ENCODE assay signal across 9 cellular contexts in the genomic region with DNA sequence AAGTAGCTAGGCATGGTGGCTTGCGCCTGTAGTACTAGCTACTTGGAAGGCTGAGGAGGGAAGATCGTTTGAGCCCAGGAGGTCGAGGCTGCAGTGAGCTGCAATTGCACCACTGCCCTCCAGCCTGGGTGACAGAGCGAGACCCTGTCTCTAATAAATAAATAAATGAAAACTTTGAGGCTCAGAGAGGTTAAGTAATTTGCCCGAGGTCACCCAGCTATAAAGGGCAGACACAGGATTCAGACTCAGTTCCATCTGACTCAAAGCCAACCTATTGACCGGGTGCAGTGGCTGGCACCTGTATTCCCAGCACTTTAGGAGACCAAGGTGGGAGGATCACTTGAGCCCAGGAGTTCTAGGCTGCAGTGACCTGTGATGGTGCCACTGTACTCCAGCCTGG. TPM values are rescaled to one million over a fixed set of nuclear protein-coding genes. Genes with fewer than 3 reads are reported as not detected.
"Had no signal": no experiment of that assay in that cellular context is flagged by ENCODE, and none has a peak within 500 bp of the region (broad histone marks: within the 10 kb centered on the region; RNA-seq: fewer than 3 reads in every experiment).

No MANE protein-coding gene starts in this region.

- H3K27ac ChIP-seq: HL-60 had no signal

- H3K4me3 Mint-ChIP-seq: GM23338, H9, HFFc6, IgD-negative memory B cell had no signal

- H3K4me3 ChIP-seq: GM23338 had no signal

- DNase-seq: H9, HCEC 1CT, HFFc6 had no signal

- H2AFZ ChIP-seq: GM23338 had no signal

- FAIRE-seq: H1, H54 had no signal

- ATAC-seq: GM23338 had no signal

- H3K27ac Mint-ChIP-seq: GM23338, H9, IgD-negative memory B cell had no signal

- H3K4me2 ChIP-seq: GM23338 had no signal

RNA-seq across cellular contexts. Expression of a gene that starts 7.4 kb away (rescaled TPM):
- total RNA-seq: HT1080 had no signal
